In genomic region chr17:47698749-47699535, GRCh38 we compare ENCODE assay signal across 8 cellular contexts. TPM values are rescaled to one million over a fixed set of nuclear protein-coding genes. Genes with fewer than 3 reads are reported as not detected.
A peak's percentile ranks its signal among the peaks of the same experiment; 100 is the strongest.
DNase-seq lines count a peak whose midpoint lies in the region; ATAC-seq and TF ChIP-seq lines count a peak whose summit lies in the region.

No MANE protein-coding gene starts in this region.

- H3K36me3 ChIP-seq in gastrocnemius medialis, result peaks cover 0 to 16% of the 10 kb centered on the region in 2 donors

- H3K27ac Mint-ChIP-seq in activated naive CD8-positive, alpha-beta T cell, result peak overlapping the region; percentile 82

- peaks cover 4 to 7% of the 10 kb centered on the region in 2 donors for H3K4me1 ChIP-seq in gastrocnemius medialis

- no peaks in the 10 kb centered on the region for H3K27me3 ChIP-seq in gastrocnemius medialis

- no peak overlapping the region for H3K27ac ChIP-seq in gastrocnemius medialis

- in situ Hi-C loops in gastrocnemius medialis (cut with MboI; ENCODE audit: low sequenced_read_pairs in 4 of 4), result loop anchor here in 1 of 4 donors (10.0 kb wide), 1 partner anchor 106 kb away; no protein-coding TSS in a partner anchor

- no peaks in the 10 kb centered on the region for H3K9me3 Mint-ChIP-seq in activated naive CD8-positive, alpha-beta T cell (ENCODE audit: low read depth)

- no peak overlapping the region for H3K4me3 ChIP-seq in gastrocnemius medialis

- TF ChIP-seq EP300 in Ishikawa (IDR thresholded peaks at IDR 0.05; ENCODE audit: borderline replicate concordance), result no peak

- H3K4me1 Mint-ChIP-seq in activated naive CD8-positive, alpha-beta T cell (ENCODE audit: low read depth), result peaks cover 63% of the 10 kb centered on the region

- peak overlapping the region; percentile 65 for H3K4me3 Mint-ChIP-seq in activated naive CD8-positive, alpha-beta T cell

- peak; percentile 70 for TF ChIP-seq RAD21 in Ishikawa (IDR thresholded peaks at IDR 0.05; ENCODE audit: low read depth)

- H3K36me3 Mint-ChIP-seq in activated naive CD8-positive, alpha-beta T cell, result peaks cover 6% of the 10 kb centered on the region

- TF ChIP-seq CTCF in gastrocnemius medialis (IDR thresholded peaks at IDR 0.05 in 4 of 5, conservative IDR thresholded peaks at IDR 0.05 in 1 of 5), result peak; percentile 57 to 97 (median 84)

- intact Hi-C loops in left cardiac atrium (cut with DNase I), result loop anchor here in 1 of 2 donors (5.0 kb wide), 1 partner anchor 103 kb away; no protein-coding TSS in a partner anchor
- intact Hi-C loops in gastrocnemius medialis (cut with DNase I; ENCODE audit: low total_unique reads), result loop anchor here (10.0 kb wide), 1 partner anchor 106 kb away; no protein-coding TSS in a partner anchor

- TF ChIP-seq POLR2A in gastrocnemius medialis (IDR thresholded peaks at IDR 0.05), result no peak

- H3K9me3 ChIP-seq in gastrocnemius medialis, result no peaks in the 10 kb centered on the region

- ATAC-seq in left cardiac atrium (no peak), gastrocnemius medialis (no peak), HG03097 (IDR thresholded peaks at IDR 0.05; ENCODE audit: low FRiP score, unreplicated experiment) (no peak), GM19351 (IDR thresholded peaks at IDR 0.05; ENCODE audit: unreplicated experiment) (no peak)

- peak; percentile 93 for DNase-seq in D341Med (ENCODE audit: low spot score)
- DNase-seq in SW480 (ENCODE audit: low spot score), result peak; percentile 54
- DNase-seq in left cardiac atrium, result peak; percentile 58
- no peak for DNase-seq in gastrocnemius medialis

- H3K27me3 Mint-ChIP-seq in activated naive CD8-positive, alpha-beta T cell, result no peaks in the 10 kb centered on the region

TF ChIP-seq in Ishikawa, 13 proteins besides CTCF, POLR2A, EP300 and RAD21:
- no peak for TF ChIP-seq YY1 (IDR thresholded peaks at IDR 0.05; ENCODE audit: low read depth)
- no peak for TF ChIP-seq EGR1 (IDR thresholded peaks at IDR 0.05)
- no peak for TF ChIP-seq MAX (IDR thresholded peaks at IDR 0.05)
- TF ChIP-seq, protein P1, sequence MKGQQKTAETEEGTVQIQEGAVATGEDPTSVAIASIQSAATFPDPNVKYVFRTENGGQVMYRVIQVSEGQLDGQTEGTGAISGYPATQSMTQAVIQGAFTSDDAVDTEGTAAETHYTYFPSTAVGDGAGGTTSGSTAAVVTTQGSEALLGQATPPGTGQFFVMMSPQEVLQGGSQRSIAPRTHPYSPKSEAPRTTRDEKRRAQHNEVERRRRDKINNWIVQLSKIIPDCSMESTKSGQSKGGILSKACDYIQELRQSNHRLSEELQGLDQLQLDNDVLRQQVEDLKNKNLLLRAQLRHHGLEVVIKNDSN (IDR thresholded peaks at IDR 0.05), result no peak
- no peak for TF ChIP-seq TAF1 (IDR thresholded peaks at IDR 0.05; ENCODE audit: low read depth)
- no peak for TF ChIP-seq CREB1 (IDR thresholded peaks at IDR 0.05; ENCODE audit: low read depth)
- no peak for TF ChIP-seq ZBTB7A (IDR thresholded peaks at IDR 0.05; ENCODE audit: low read depth)

RNA-seq across cellular contexts. Expression of gene TBKBP1, which starts 5.0 kb away (rescaled TPM):
- total RNA-seq in left cardiac atrium, result 10 to 100 TPM; 13.7 to 17.9 TPM
- 10 to 100 TPM; 15.9 to 28.0 (median 23.0) TPM for total RNA-seq in gastrocnemius medialis

RNA-seq across cellular contexts. Expression of gene TBX21, which starts 34.1 kb away (rescaled TPM):
- under 1 TPM; 0.34 to 0.80 TPM for total RNA-seq in left cardiac atrium
- total RNA-seq in gastrocnemius medialis, result 1 to 10 TPM in 1 of 4 donors, under 1 TPM in 1, not detected in 2; 0.98 to 3.3 TPM

RNA-seq across cellular contexts. Expression of gene KPNB1, which starts 49.2 kb away (rescaled TPM):
- total RNA-seq in left cardiac atrium (100 to 1,000 TPM; 145 to 180 TPM), gastrocnemius medialis (100 to 1,000 TPM; 170 to 238 (median 211) TPM)

Comparison
In these comparisons a context has a peak if more than half of its experiments do, and no peak if none do; other contexts are left out.
1. DNase-seq: peak in D341Med (single experiment), SW480 (single experiment) and left cardiac atrium (single experiment); none in gastrocnemius medialis (0 of 2).